Comparison of ENCODE assay signal across 21 cellular contexts in the genomic region with DNA sequence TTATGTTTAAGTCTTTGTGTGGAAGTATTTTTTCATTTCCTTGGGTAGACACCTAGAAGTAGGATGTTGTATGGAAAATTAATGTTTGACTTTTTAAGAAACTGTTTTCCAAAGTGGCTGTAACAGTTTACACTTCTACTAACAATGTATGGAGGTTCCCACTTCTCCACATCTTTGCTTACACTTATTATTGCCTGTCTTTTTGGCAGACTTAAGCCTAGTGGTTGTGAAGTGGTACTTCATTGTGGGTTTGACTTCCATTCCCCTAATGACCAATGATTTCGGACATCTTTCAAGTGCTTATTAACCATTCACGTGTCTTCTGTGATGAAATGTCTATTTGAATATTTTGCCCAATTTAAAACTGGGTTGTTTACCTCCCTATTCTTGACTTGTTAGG.
A peak's percentile ranks its signal among the peaks of the same experiment; 100 is the strongest.
DNase-seq lines count a peak whose midpoint lies in the region; ATAC-seq and TF ChIP-seq lines count a peak whose summit lies in the region.
"Had no signal": no experiment of that assay in that cellular context is flagged by ENCODE, and none has a peak within 500 bp of the region (broad histone marks: within the 10 kb centered on the region; RNA-seq: fewer than 3 reads in every experiment).

No MANE protein-coding gene starts in this region.

- no peak overlapping the region for H3K27ac ChIP-seq in SK-N-SH (ENCODE audit: low read depth in 2 of 2, low read length in 1 of 2)
- H3K27ac ChIP-seq in MM.1S (ENCODE audit: low read length) = no peak overlapping the region
- H3K27ac ChIP-seq in smooth muscle cell (ENCODE audit: low read depth) = peak overlapping the region; percentile 98
- H3K27ac ChIP-seq: esophagus squamous epithelium, prostate gland, vagina, WERI-Rb-1 had no signal

- no peaks in the 10 kb centered on the region for H3K79me2 ChIP-seq in SK-N-SH (ENCODE audit: insufficient read depth)
- no peaks in the 10 kb centered on the region for H3K79me2 ChIP-seq in MM.1S (ENCODE audit: low read length)
- no peaks in the 10 kb centered on the region for H3K79me2 ChIP-seq in smooth muscle cell (ENCODE audit: low read depth)

- peaks cover 0 to 10% of the 10 kb centered on the region in 2 experiments; a peak in 1 of 4 replicates for H3K4me1 ChIP-seq in SK-N-SH (ENCODE audit: control insufficient read depth in 1 of 2, insufficient read depth in 2 of 2, low read depth in 1 of 2, low read length in 1 of 2)
- peaks cover 42% of the 10 kb centered on the region for H3K4me1 ChIP-seq in MM.1S (ENCODE audit: low read length)
- H3K4me1 ChIP-seq in smooth muscle cell (ENCODE audit: low read depth) = peaks cover 14% of the 10 kb centered on the region

- DNase-seq in SK-N-SH = no peak
- no peak for DNase-seq in MM.1S
- DNase-seq in fibroblast of mammary gland (ENCODE audit: low read depth) = no peak
- no peak for DNase-seq in smooth muscle cell (lab: John Stamatoyannopoulos, UW; ENCODE audit: unreplicated experiment)
- DNase-seq in activated effector memory CD4-positive, alpha-beta T cell treated with Interleukin-2 at 50 U/mL for 16 hours = no peak
- no peak for DNase-seq in activated CD8-positive, alpha-beta memory T cell treated with anti-CD3 and anti-CD28 coated beads, Interleukin-2, amount 50 U/mL, for 48 hours
- DNase-seq: activated effector memory CD4-positive, alpha-beta T cell treated with anti-CD3 and anti-CD28 coated beads, Interleukin-2, amount 50 U/mL, for 16 hours; dermis blood vessel endothelial cell; esophagus squamous epithelium; left ventricle myocardium superior; naive B cell; NCI-H2029; NCI-H526 treated with DMSO at 0.1 percent for 48 hours; RPMI8226; stimulated activated CD4-positive, alpha-beta T cell treated with anti-CD3 and anti-CD28 coated beads, Interleukin-15, amount 100 ng/mL, for 24 hours; stimulated activated naive CD8-positive, alpha-beta T cell treated with anti-CD3 and anti-CD28 coated beads, Interleukin-15, amount 100 ng/mL, for 72 hours; WERI-Rb-1 had no signal

- TF ChIP-seq CTCF in SK-N-SH (IDR thresholded peaks at IDR 0.05) = peak; percentile 40; the same call in 1 of the 2 replicates
- no peak; the same call in 1 of the 2 replicates for TF ChIP-seq CTCF in MM.1S (IDR thresholded peaks at IDR 0.05; ENCODE audit: low read length)
- TF ChIP-seq CTCF in fibroblast of mammary gland (conservative IDR thresholded peaks at IDR 0.05; ENCODE audit: control insufficient read depth, insufficient read depth, low read depth, low read length) = peak; percentile 30
- peak; percentile 24 for TF ChIP-seq CTCF in smooth muscle cell (IDR thresholded peaks at IDR 0.05; ENCODE audit: borderline replicate concordance, insufficient read depth, poor library complexity, severe bottlenecking)

- no peaks in the 10 kb centered on the region; the same call in 1 of the 2 replicates for H3K9me2 ChIP-seq in SK-N-SH
- no peaks in the 10 kb centered on the region for H3K9me2 ChIP-seq in MM.1S (replicated peaks; ENCODE audit: insufficient read depth, low read length)

- H3K36me3 ChIP-seq in SK-N-SH (replicated peaks in 1 of 2; ENCODE audit: control insufficient read depth in 1 of 2, insufficient read depth in 2 of 2, low read length in 1 of 2) (no peaks in the 10 kb centered on the region), MM.1S (replicated peaks; ENCODE audit: insufficient read depth, low read length) (no peaks in the 10 kb centered on the region), smooth muscle cell (ENCODE audit: low read depth) (no peaks in the 10 kb centered on the region)
- H3K36me3 ChIP-seq: esophagus squamous epithelium, prostate gland, vagina, WERI-Rb-1 had no signal

- H3K9ac ChIP-seq in SK-N-SH (no peak overlapping the region), MM.1S (ENCODE audit: low read length) (no peak overlapping the region), smooth muscle cell (ENCODE audit: low read depth) (no peak overlapping the region)

- H3K4me3 ChIP-seq in SK-N-SH (ENCODE audit: low read depth in 2 of 2, low read length in 1 of 2) (no peak overlapping the region), MM.1S (ENCODE audit: low read length) (no peak overlapping the region), fibroblast of mammary gland (ENCODE audit: control insufficient read depth, low read depth, low read length) (no peak overlapping the region), smooth muscle cell (no peak overlapping the region)
- H3K4me3 ChIP-seq: esophagus squamous epithelium, prostate gland, vagina had no signal

- WGBS in SK-N-SH (ENCODE audit: low lambda C conversion rate) = 34% methylated on average over 2 of the region's 2 CpGs
- WGBS in smooth muscle cell (ENCODE audit: low lambda C conversion rate) = 91% methylated on average over 2 of the region's 2 CpGs

- H3K27me3 ChIP-seq in SK-N-SH (ENCODE audit: insufficient read depth) (no peaks in the 10 kb centered on the region), MM.1S (replicated peaks; ENCODE audit: insufficient read depth, low read length) (no peaks in the 10 kb centered on the region), smooth muscle cell (ENCODE audit: low read depth) (no peaks in the 10 kb centered on the region)
- H3K27me3 ChIP-seq: esophagus squamous epithelium, vagina had no signal

- H4K20me1 ChIP-seq in SK-N-SH (ENCODE audit: insufficient read depth) (no peaks in the 10 kb centered on the region), MM.1S (ENCODE audit: insufficient read depth, low read length) (no peaks in the 10 kb centered on the region), smooth muscle cell (ENCODE audit: low read depth) (no peaks in the 10 kb centered on the region)

- TF ChIP-seq EP300 in SK-N-SH (IDR thresholded peaks at IDR 0.05; ENCODE audit: borderline replicate concordance in 1 of 2, low read depth in 1 of 2, low read length in 1 of 2) = no peak

- H3K9me3 ChIP-seq in SK-N-SH (no peaks in the 10 kb centered on the region), MM.1S (replicated peaks; ENCODE audit: insufficient read depth, low read length) (no peaks in the 10 kb centered on the region), smooth muscle cell (replicated peaks; ENCODE audit: low read depth) (no peaks in the 10 kb centered on the region)
- H3K9me3 ChIP-seq: esophagus squamous epithelium, prostate gland, vagina had no signal

- TF ChIP-seq RAD21 in SK-N-SH (IDR thresholded peaks at IDR 0.05; ENCODE audit: low read length) = no peak

- H3K4me2 ChIP-seq in SK-N-SH (no peak overlapping the region), MM.1S (ENCODE audit: low read depth, low read length) (peak overlapping the region; percentile 55; the same call in 1 of the 2 replicates), smooth muscle cell (no peak overlapping the region)

- ATAC-seq in SK-N-SH treated with all-trans-retinoic acid at 6 μM for 48 hours = no peak
- no peak for ATAC-seq in GM18498 (IDR thresholded peaks at IDR 0.05; ENCODE audit: unreplicated experiment)
- ATAC-seq: left ventricle myocardium superior; stimulated activated naive CD8-positive, alpha-beta T cell treated with anti-CD3 and anti-CD28 coated beads, Interleukin-15, amount 100 ng/mL, for 72 hours had no signal

- H2AFZ ChIP-seq in SK-N-SH (ENCODE audit: low read depth) (peak overlapping the region; percentile 11; the same call in 1 of the 2 replicates), MM.1S (ENCODE audit: low read length) (no peak overlapping the region), smooth muscle cell (ENCODE audit: low read depth) (no peak overlapping the region)

- CTCF ChIA-PET in SK-N-SH (lab: Yijun Ruan, JAX) = no interaction called here

- H3F3A ChIP-seq in SK-N-SH (replicated peaks; ENCODE audit: insufficient read depth) (peaks cover 12% of the 10 kb centered on the region), MM.1S (ENCODE audit: insufficient read depth, low read length) (peaks cover 40% of the 10 kb centered on the region), smooth muscle cell (ENCODE audit: low read depth) (peaks cover 23% of the 10 kb centered on the region)

- POLR2A ChIA-PET in SK-N-SH (lab: Yijun Ruan, JAX) = no interaction called here

TF ChIP-seq in SK-N-SH, 30 proteins besides CTCF, POLR2A, EP300 and RAD21 (continues in another document):
- TF ChIP-seq FOXM1 (IDR thresholded peaks at IDR 0.05; ENCODE audit: low read depth) (no peak), SMC3 (IDR thresholded peaks at IDR 0.05; ENCODE audit: low read depth, low read length) (no peak), GABPA (IDR thresholded peaks at IDR 0.05; ENCODE audit: low read depth) (no peak), YY1 (IDR thresholded peaks at IDR 0.05; ENCODE audit: low read depth) (no peak), RXRA (IDR thresholded peaks at IDR 0.05; ENCODE audit: borderline replicate concordance, low read depth) (no peak)
- TF ChIP-seq, protein P1, sequence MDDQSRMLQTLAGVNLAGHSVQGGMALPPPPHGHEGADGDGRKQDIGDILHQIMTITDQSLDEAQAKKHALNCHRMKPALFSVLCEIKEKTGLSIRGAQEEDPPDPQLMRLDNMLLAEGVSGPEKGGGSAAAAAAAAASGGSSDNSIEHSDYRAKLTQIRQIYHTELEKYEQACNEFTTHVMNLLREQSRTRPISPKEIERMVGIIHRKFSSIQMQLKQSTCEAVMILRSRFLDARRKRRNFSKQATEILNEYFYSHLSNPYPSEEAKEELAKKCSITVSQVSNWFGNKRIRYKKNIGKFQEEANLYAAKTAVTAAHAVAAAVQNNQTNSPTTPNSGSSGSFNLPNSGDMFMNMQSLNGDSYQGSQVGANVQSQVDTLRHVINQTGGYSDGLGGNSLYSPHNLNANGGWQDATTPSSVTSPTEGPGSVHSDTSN (IDR thresholded peaks at IDR 0.05) = no peak

TF ChIP-seq in SK-N-SH treated with all-trans-retinoic acid at 6 μM for 48 hours, 23 proteins besides CTCF, POLR2A, EP300 and RAD21 (continues in another document):
- TF ChIP-seq OSR1 (CRISPR knock-in tag; IDR thresholded peaks at IDR 0.05) (no peak), ZNF565 (CRISPR knock-in tag; conservative IDR thresholded peaks at IDR 0.05; ENCODE audit: low read depth) (no peak), ZFP30 (CRISPR knock-in tag; IDR thresholded peaks at IDR 0.05) (no peak), ZNF8 (CRISPR knock-in tag; IDR thresholded peaks at IDR 0.05) (no peak), BACH2 (CRISPR knock-in tag; IDR thresholded peaks at IDR 0.05; ENCODE audit: borderline replicate concordance) (no peak)
- TF ChIP-seq, protein P2, sequence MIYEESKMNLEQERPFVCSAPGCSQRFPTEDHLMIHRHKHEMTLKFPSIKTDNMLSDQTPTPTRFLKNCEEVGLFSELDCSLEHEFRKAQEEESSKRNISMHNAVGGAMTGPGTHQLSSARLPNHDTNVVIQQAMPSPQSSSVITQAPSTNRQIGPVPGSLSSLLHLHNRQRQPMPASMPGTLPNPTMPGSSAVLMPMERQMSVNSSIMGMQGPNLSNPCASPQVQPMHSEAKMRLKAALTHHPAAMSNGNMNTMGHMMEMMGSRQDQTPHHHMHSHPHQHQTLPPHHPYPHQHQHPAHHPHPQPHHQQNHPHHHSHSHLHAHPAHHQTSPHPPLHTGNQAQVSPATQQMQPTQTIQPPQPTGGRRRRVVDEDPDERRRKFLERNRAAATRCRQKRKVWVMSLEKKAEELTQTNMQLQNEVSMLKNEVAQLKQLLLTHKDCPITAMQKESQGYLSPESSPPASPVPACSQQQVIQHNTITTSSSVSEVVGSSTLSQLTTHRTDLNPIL (CRISPR knock-in tag; IDR thresholded peaks at IDR 0.05; ENCODE audit: low read depth) = no peak
